ENCODE assay signal across 17 cellular contexts in the genomic region with DNA sequence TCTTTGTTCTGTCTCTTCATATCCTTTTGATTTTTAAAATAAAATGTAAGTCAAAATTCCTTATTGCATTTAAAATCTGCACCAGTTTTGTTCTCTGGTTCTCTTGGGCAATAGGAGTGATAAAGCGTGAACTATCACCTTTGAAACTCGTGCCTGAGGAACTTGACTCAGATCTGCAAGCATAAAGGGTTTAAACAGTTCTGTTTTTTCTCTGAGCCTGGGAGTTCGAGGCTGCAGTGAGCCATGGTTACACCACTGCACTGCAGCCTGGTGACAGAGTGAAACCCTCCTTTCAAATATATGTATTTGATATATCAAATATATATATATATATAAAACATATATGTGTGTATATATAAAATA. TPM values are rescaled to one million over a fixed set of nuclear protein-coding genes. Genes with fewer than 3 reads are reported as not detected.
A peak's percentile ranks its signal among the peaks of the same experiment; 100 is the strongest.
DNase-seq lines count a peak whose midpoint lies in the region; ATAC-seq and TF ChIP-seq lines count a peak whose summit lies in the region.
"Had no signal": no experiment of that assay in that cellular context is flagged by ENCODE, and none has a peak within 500 bp of the region (broad histone marks: within the 10 kb centered on the region; RNA-seq: fewer than 3 reads in every experiment).

No MANE protein-coding gene starts in this region.

- no peaks in the 10 kb centered on the region for H3K36me3 ChIP-seq in ACC112 (ENCODE audit: insufficient read depth, low read length)
- no peaks in the 10 kb centered on the region for H3K36me3 ChIP-seq in BLaER1 treated with 17β-estradiol and CSF1 and Interleukin-3, amounts not matched to agents 10 nM and 100 nM
- no peaks in the 10 kb centered on the region for H3K36me3 ChIP-seq in mesendoderm (ENCODE audit: control insufficient read depth, insufficient read depth, low read length)
- H3K36me3 ChIP-seq: thyroid gland had no signal

- no peaks in the 10 kb centered on the region for H3K27me3 ChIP-seq in ACC112 (ENCODE audit: insufficient read depth, low read length)
- no peaks in the 10 kb centered on the region for H3K27me3 ChIP-seq in BLaER1 treated with 17β-estradiol and CSF1 and Interleukin-3, amounts not matched to agents 10 nM and 100 nM
- H3K27me3 ChIP-seq in mesendoderm (ENCODE audit: insufficient read depth, low read length, poor library complexity): no peaks in the 10 kb centered on the region
- H3K27me3 ChIP-seq: thyroid gland had no signal

- no peak for TF ChIP-seq CTCF in glutamatergic neuron (IDR thresholded peaks at IDR 0.05; ENCODE audit: partially characterized antibody, unreplicated experiment)

- H3K79me1 ChIP-seq in mesendoderm (ENCODE audit: low read length): no peaks in the 10 kb centered on the region

- H3K4ac ChIP-seq in mesendoderm (ENCODE audit: low read depth, low read length): no peak overlapping the region

- no peak overlapping the region for H4K8ac ChIP-seq in mesendoderm (ENCODE audit: low read depth, low read length)

- no peak overlapping the region for H3K4me3 ChIP-seq in ACC112 (ENCODE audit: low read depth, low read length)
- no peak overlapping the region for H3K4me3 ChIP-seq in BLaER1 treated with 17β-estradiol and CSF1 and Interleukin-3, amounts not matched to agents 10 nM and 100 nM
- no peak overlapping the region for H3K4me3 ChIP-seq in mesendoderm (ENCODE audit: low read length)
- H3K4me3 ChIP-seq: coronary artery, lung, thyroid gland had no signal

- peak overlapping the region; percentile 18 to 76 (median 66); a peak in 20 of 22 replicates for H3K4me2 ChIP-seq in BLaER1 treated with 17β-estradiol and CSF1 and Interleukin-3, amounts not matched to agents 10 nM and 100 nM
- H3K4me2 ChIP-seq in mesendoderm (ENCODE audit: low read length): no peak overlapping the region

- H3K79me2 ChIP-seq in ACC112 (ENCODE audit: control insufficient read depth, insufficient read depth, low read length, unreplicated experiment): no peaks in the 10 kb centered on the region
- H3K79me2 ChIP-seq in mesendoderm (ENCODE audit: control insufficient read depth, insufficient read depth, low read length): no peaks in the 10 kb centered on the region

- H3K36me3 Mint-ChIP-seq in T-helper 17 cell (ENCODE audit: low read depth) (no peaks in the 10 kb centered on the region), glutamatergic neuron (ENCODE audit: unreplicated experiment) (no peaks in the 10 kb centered on the region)
- H3K36me3 Mint-ChIP-seq: IgD-negative memory B cell, naive B cell had no signal

- no peak overlapping the region for H2AK5ac ChIP-seq in mesendoderm (ENCODE audit: low read length)

- no peak overlapping the region for H4K5ac ChIP-seq in mesendoderm (ENCODE audit: low read length)

- H3K27ac Mint-ChIP-seq in T-helper 17 cell: peak overlapping the region; percentile 62
- H3K27ac Mint-ChIP-seq in glutamatergic neuron (ENCODE audit: unreplicated experiment): peak overlapping the region; percentile 86
- H3K27ac Mint-ChIP-seq: IgD-negative memory B cell had no signal

- H3K18ac ChIP-seq in mesendoderm (ENCODE audit: low read length): no peak overlapping the region

- peaks cover 4% of the 10 kb centered on the region for H3K9me3 Mint-ChIP-seq in glutamatergic neuron (ENCODE audit: unreplicated experiment)
- H3K9me3 Mint-ChIP-seq: naive B cell had no signal

- H2BK120ac ChIP-seq in mesendoderm (ENCODE audit: low read depth, low read length): no peak overlapping the region

- H3K4me1 ChIP-seq in ACC112 (ENCODE audit: control insufficient read depth, insufficient read depth, low read length, unreplicated experiment) (peaks cover 40% of the 10 kb centered on the region), mesendoderm (ENCODE audit: control insufficient read depth, low read depth, low read length) (peaks cover 6% of the 10 kb centered on the region)
- H3K4me1 ChIP-seq in BLaER1 treated with 17β-estradiol and CSF1 and Interleukin-3, amounts not matched to agents 10 nM and 100 nM: peaks cover 10 to 37% (median 25%) of the 10 kb centered on the region in 10 experiments

- H2BK5ac ChIP-seq in mesendoderm (ENCODE audit: low read length): no peak overlapping the region

- H3K9ac ChIP-seq in BLaER1 treated with 17β-estradiol and CSF1 and Interleukin-3, amounts not matched to agents 10 nM and 100 nM: no peak overlapping the region
- H3K9ac ChIP-seq in mesendoderm (ENCODE audit: low read length): no peak overlapping the region

- H2AFZ ChIP-seq in ACC112 (ENCODE audit: low read length, unreplicated experiment): peak overlapping the region; percentile 86

- H3K56ac ChIP-seq in mesendoderm (ENCODE audit: low read length): no peak overlapping the region

- H2BK15ac ChIP-seq in mesendoderm (replicated peaks; ENCODE audit: low read depth): no peak overlapping the region

- WGBS in mesendoderm (ENCODE audit: extremely low coverage, insufficient coverage, low lambda C conversion rate): no CpG with 5 or more reads among the region's 3 CpGs

- H3K27me3 Mint-ChIP-seq in T-helper 17 cell: no peaks in the 10 kb centered on the region
- peaks cover 7% of the 10 kb centered on the region for H3K27me3 Mint-ChIP-seq in glutamatergic neuron (ENCODE audit: unreplicated experiment)

- DNase-seq in T-helper 17 cell (no peak), glutamatergic neuron (no peak), mesendoderm (no peak)
- DNase-seq: activated CD8-positive, alpha-beta memory T cell treated with anti-CD3 and anti-CD28 coated beads for 24 hours; activated effector memory CD4-positive, alpha-beta T cell treated with anti-CD3 and anti-CD28 coated beads, Interleukin-2, amount 50 U/mL, for 16 hours; DMS 273 treated with DMSO at 0.1 percent for 48 hours; naive B cell; NCI-H1105; NCI-H69; thyroid gland had no signal

- H3K23ac ChIP-seq in mesendoderm (ENCODE audit: low read length): no peak overlapping the region

- H3K27ac ChIP-seq in ACC112 (ENCODE audit: low read depth, low read length) (peak overlapping the region; percentile 18; the same call in 1 of the 2 replicates), mesendoderm (ENCODE audit: low read depth, low read length) (no peak overlapping the region)
- peak overlapping the region in 6 of 11 experiments; percentile 13 to 48 (median 38); a peak in 8 of 22 replicates for H3K27ac ChIP-seq in BLaER1 treated with 17β-estradiol and CSF1 and Interleukin-3, amounts not matched to agents 10 nM and 100 nM
- H3K27ac ChIP-seq: coronary artery, thyroid gland had no signal

- H3K9me3 ChIP-seq in BLaER1 treated with 17β-estradiol and CSF1 and Interleukin-3, amounts not matched to agents 10 nM and 100 nM (replicated peaks in 1 of 11): no peaks in the 10 kb centered on the region
- H3K9me3 ChIP-seq in T-helper 17 cell (ENCODE audit: control insufficient read depth, low read length, poor library complexity, severe bottlenecking): no peaks in the 10 kb centered on the region
- H3K9me3 ChIP-seq: thyroid gland had no signal

- ATAC-seq in T-helper 17 cell: no peak
- ATAC-seq in HG03196 (IDR thresholded peaks at IDR 0.05; ENCODE audit: unreplicated experiment): no peak
- ATAC-seq in HG02571 (IDR thresholded peaks at IDR 0.05; ENCODE audit: unreplicated experiment): no peak

- H3K4me3 Mint-ChIP-seq in T-helper 17 cell (no peak overlapping the region), glutamatergic neuron (ENCODE audit: unreplicated experiment) (no peak overlapping the region)
- H3K4me3 Mint-ChIP-seq: IgD-negative memory B cell had no signal

- H3K4me1 Mint-ChIP-seq in T-helper 17 cell (peaks cover 15% of the 10 kb centered on the region), glutamatergic neuron (ENCODE audit: low read depth, unreplicated experiment) (peaks cover 24% of the 10 kb centered on the region)

- no peaks in the 10 kb centered on the region for H4K20me1 ChIP-seq in BLaER1 treated with 17β-estradiol and CSF1 and Interleukin-3, amounts not matched to agents 10 nM and 100 nM

RNA-seq across cellular contexts. Expression of gene CLMP, which starts 38.9 kb away (rescaled TPM):
- total RNA-seq in T-helper 17 cell (under 1 TPM; 0.26 to 0.67 TPM), glutamatergic neuron (ENCODE audit: unreplicated experiment) (24.2 TPM)
- polyA plus RNA-seq in mesendoderm (2013, experiment 1 of 2): 35.1 TPM
- polyA plus RNA-seq in mesendoderm (2013, experiment 2 of 2): 38.9 TPM

Comparison
In these comparisons a context has a peak if more than half of its experiments do, and no peak if none do; other contexts are left out.
1. RNA of gene CLMP, which starts 38.9 kb away (total RNA-seq): 24.2 TPM in glutamatergic neuron (single experiment); 0.26 to 0.67 TPM in T-helper 17 cell; every median in the first group is over 10 times any median in the second.